In the genomic region with DNA sequence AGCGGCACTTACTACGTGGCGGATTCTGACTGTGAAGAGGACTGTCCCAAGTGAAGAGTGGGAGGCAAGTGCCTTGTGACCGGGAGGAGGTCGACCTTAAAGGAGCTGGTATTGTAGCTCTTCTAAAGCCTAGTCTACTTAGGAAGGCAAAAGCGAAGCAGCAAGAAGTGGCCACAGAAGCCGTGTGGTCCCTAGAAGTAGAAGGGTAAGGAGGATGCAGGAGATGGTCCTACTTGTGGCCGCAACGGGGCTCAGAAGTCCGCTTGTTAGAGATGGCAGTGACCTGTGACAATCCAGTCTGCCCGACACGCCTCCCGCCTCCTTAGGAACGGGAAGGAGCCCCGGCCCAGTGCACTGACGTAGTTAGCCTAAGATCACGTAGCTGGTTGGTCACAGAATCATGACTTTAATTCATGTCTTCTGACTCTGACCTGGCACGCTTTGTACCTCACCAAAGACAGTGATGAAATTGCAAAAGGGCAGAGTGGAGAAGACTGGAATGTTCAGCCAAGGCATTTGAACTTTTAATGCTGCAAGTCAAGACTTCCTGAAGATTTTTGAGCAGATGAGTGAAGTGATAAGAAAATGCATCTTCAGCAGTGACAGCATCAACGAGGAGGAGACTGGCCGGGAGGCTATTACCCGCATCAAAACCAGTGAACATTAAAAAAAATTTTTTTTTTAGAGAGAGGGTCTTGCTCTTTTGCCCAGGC, we compare ENCODE assay signal across 1 cellular context.
TF ChIP-seq lines count a peak whose summit lies in the region.

No MANE protein-coding gene starts in this region.

TF ChIP-seq in K562, 482 proteins besides CTCF, POLR2A, EP300 and RAD21 (continued from another document and continues in another):
- TF ChIP-seq NONO (IDR thresholded peaks at IDR 0.05; ENCODE audit: low read depth in 2 of 2, low read length in 1 of 2) (peak in 1 of 2 experiments; percentile 91; a peak in 2 of 4 replicates), RBM22 (IDR thresholded peaks at IDR 0.05; ENCODE audit: low read depth, low read length, poor library complexity, severe bottlenecking) (no peak), SMARCA5 (IDR thresholded peaks at IDR 0.05) (no peak), FOXO4 (CRISPR knock-in tag; IDR thresholded peaks at IDR 0.05) (no peak), HNRNPH1 (optimal IDR thresholded peaks at IDR 0.05; ENCODE audit: low read depth, low read length) (no peak), MXI1 (IDR thresholded peaks at IDR 0.05; ENCODE audit: low read depth, low read length) (no peak), NELFE (IDR thresholded peaks at IDR 0.05; ENCODE audit: insufficient read depth, insufficient read length) (no peak), ZNF518B (CRISPR knock-in tag; IDR thresholded peaks at IDR 0.05) (no peak), AFF4 (CRISPR knock-in tag; IDR thresholded peaks at IDR 0.05) (peak; percentile 69), ETV6 (IDR thresholded peaks at IDR 0.05; ENCODE audit: borderline replicate concordance in 1 of 2, low read depth in 2 of 2, low read length in 1 of 2) (no peak), ETV6 (CRISPR knock-in tag; IDR thresholded peaks at IDR 0.05; ENCODE audit: borderline replicate concordance) (no peak), SAFB2 (IDR thresholded peaks at IDR 0.05; ENCODE audit: borderline replicate concordance, low read depth, low read length, severe bottlenecking) (no peak), ZNF766 (CRISPR knock-in tag; conservative IDR thresholded peaks at IDR 0.05) (peak; percentile 13; the same call in 1 of the 2 replicates), ZNF561 (CRISPR knock-in tag; conservative IDR thresholded peaks at IDR 0.05) (no peak), XRCC4 (IDR thresholded peaks at IDR 0.05; ENCODE audit: extremely low read depth, insufficient read depth, insufficient read length) (no peak), CEBPB (tag; IDR thresholded peaks at IDR 0.05) (no peak), LCOR (CRISPR knock-in tag; IDR thresholded peaks at IDR 0.05) (no peak; the same call in 1 of the 2 replicates), MLLT1 (IDR thresholded peaks at IDR 0.05) (peak in 1 of 2 experiments; percentile 72; a peak in 2 of 4 replicates), ZSCAN32 (CRISPR knock-in tag; IDR thresholded peaks at IDR 0.05) (no peak), HDAC2 (IDR thresholded peaks at IDR 0.05) (peak; percentile 74)
- TF ChIP-seq, protein P1, sequence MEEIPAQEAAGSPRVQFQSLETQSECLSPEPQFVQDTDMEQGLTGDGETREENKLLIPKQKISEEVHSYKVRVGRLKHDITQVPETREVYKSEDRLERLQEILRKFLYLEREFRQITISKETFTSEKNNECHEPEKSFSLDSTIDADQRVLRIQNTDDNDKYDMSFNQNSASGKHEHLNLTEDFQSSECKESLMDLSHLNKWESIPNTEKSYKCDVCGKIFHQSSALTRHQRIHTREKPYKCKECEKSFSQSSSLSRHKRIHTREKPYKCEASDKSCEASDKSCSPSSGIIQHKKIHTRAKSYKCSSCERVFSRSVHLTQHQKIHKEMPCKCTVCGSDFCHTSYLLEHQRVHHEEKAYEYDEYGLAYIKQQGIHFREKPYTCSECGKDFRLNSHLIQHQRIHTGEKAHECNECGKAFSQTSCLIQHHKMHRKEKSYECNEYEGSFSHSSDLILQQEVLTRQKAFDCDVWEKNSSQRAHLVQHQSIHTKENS (CRISPR knock-in tag; IDR thresholded peaks at IDR 0.05): no peak
- TF ChIP-seq, protein P2, sequence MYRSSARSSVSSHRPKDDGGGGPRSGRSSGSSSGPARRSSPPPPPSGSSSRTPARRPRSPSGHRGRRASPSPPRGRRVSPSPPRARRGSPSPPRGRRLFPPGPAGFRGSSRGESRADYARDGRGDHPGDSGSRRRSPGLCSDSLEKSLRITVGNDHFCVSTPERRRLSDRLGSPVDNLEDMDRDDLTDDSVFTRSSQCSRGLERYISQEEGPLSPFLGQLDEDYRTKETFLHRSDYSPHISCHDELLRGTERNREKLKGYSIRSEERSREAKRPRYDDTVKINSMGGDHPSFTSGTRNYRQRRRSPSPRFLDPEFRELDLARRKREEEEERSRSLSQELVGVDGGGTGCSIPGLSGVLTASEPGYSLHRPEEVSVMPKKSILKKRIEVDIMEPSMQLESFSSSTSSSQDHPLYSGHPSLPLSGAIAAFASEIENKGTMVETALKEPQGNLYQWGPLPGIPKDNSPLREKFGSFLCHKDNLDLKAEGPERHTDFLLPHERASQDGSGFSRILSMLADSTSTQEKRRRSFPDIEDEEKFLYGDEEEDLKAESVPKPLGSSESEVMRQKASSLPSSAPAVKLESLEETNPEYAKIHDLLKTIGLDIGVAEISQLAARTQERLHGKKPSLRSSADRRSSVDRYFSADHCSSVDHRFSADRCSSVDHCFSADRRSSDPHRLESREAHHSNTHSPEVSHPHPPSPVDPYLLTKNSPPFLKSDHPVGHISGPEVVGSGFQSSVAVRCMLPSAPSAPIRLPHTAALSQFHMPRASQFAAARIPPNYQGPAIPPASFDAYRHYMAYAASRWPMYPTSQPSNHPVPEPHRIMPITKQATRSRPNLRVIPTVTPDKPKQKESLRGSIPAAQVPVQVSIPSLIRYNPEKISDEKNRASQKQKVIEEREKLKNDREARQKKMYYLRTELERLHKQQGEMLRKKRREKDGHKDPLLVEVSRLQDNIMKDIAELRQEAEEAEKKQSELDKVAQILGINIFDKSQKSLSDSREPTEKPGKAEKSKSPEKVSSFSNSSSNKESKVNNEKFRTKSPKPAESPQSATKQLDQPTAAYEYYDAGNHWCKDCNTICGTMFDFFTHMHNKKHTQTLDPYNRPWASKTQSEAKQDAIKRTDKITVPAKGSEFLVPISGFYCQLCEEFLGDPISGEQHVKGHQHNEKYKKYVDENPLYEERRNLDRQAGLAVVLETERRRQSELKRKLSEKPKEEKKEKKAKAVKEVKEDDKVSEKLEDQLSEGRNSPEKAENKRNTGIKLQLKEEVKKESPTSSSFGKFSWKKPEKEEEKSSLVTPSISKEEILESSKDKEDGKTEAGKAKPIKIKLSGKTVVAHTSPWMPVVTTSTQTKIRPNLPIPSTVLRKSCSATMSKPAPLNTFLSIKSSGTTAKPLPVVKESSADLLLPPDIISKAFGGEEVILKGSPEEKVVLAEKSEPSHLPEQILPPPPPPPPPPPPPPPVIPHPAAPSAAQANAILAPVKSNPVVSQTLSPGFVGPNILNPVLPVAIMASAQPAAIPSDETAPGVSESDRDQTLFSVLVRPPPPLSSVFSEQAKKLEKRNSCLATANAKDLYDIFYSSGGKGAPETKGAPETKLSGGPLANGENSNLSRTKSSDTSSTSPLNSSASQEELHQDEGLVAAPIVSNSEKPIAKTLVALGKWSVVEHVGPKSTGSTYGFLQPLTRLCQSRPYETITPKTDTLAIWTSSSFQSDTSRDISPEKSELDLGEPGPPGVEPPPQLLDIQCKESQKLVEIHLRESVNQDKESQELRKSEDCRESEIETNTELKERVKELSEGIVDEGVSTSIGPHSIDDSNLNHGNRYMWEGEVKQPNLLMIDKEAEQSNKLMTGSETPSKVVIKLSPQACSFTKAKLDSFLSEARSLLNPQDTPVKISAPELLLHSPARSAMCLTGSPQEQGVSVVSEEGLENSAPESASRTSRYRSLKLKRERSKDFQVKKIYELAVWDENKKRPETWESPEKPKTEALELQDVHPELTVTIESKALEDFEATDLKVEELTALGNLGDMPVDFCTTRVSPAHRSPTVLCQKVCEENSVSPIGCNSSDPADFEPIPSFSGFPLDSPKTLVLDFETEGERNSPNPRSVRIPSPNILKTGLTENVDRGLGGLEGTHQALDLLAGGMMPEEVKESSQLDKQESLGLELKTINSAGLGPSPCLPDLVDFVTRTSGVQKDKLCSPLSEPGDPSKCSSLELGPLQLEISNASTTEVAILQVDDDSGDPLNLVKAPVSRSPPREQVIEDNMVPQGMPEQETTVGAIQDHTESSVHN (IDR thresholded peaks at IDR 0.05; ENCODE audit: borderline replicate concordance in 1 of 2, low read depth in 1 of 2): peak in 1 of 2 experiments; percentile 87; a peak in 2 of 4 replicates
- TF ChIP-seq, protein P3, sequence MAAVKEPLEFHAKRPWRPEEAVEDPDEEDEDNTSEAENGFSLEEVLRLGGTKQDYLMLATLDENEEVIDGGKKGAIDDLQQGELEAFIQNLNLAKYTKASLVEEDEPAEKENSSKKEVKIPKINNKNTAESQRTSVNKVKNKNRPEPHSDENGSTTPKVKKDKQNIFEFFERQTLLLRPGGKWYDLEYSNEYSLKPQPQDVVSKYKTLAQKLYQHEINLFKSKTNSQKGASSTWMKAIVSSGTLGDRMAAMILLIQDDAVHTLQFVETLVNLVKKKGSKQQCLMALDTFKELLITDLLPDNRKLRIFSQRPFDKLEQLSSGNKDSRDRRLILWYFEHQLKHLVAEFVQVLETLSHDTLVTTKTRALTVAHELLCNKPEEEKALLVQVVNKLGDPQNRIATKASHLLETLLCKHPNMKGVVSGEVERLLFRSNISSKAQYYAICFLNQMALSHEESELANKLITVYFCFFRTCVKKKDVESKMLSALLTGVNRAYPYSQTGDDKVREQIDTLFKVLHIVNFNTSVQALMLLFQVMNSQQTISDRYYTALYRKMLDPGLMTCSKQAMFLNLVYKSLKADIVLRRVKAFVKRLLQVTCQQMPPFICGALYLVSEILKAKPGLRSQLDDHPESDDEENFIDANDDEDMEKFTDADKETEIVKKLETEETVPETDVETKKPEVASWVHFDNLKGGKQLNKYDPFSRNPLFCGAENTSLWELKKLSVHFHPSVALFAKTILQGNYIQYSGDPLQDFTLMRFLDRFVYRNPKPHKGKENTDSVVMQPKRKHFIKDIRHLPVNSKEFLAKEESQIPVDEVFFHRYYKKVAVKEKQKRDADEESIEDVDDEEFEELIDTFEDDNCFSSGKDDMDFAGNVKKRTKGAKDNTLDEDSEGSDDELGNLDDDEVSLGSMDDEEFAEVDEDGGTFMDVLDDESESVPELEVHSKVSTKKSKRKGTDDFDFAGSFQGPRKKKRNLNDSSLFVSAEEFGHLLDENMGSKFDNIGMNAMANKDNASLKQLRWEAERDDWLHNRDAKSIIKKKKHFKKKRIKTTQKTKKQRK (IDR thresholded peaks at IDR 0.05; ENCODE audit: borderline replicate concordance, low read depth, low read length): no peak
